Comparison of ENCODE assay signal across 24 cellular contexts in the genomic region with DNA sequence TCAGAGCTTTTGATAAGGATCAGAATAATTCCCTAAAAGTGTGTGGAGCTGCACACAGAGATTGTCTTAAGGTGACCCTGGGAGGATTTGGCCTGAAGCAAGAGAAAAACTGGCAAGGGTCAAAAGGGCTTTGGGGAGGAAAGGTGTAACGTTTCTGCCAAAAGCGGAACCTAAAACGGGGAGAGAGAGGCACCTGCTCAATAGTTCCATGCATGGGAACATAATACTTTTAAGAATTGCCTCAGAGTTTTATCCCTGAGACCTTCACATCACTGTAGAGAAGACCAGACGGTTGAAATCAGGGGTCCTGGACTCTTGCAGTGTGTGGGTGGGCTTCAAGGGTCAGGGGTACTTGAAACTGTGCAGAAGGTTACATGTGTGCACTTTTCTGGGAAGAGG. TPM values are rescaled to one million over a fixed set of nuclear protein-coding genes. Genes with fewer than 3 reads are reported as not detected.
A peak's percentile ranks its signal among the peaks of the same experiment; 100 is the strongest.
DNase-seq lines count a peak whose midpoint lies in the region; ATAC-seq and TF ChIP-seq lines count a peak whose summit lies in the region.
"Had no signal": no experiment of that assay in that cellular context is flagged by ENCODE, and none has a peak within 500 bp of the region (broad histone marks: within the 10 kb centered on the region; RNA-seq: fewer than 3 reads in every experiment).

No MANE protein-coding gene starts in this region.

- no peaks in the 10 kb centered on the region for H3K27me3 ChIP-seq in CD4-positive, alpha-beta T cell (ENCODE audit: control insufficient read depth, insufficient read depth, low read length)
- H3K27me3 ChIP-seq in mesenchymal stem cell (ENCODE audit: control insufficient read depth in 1 of 2, insufficient read depth in 1 of 2, low read length in 2 of 2) = no peaks in the 10 kb centered on the region
- no peaks in the 10 kb centered on the region for H3K27me3 ChIP-seq in ascending aorta
- H3K27me3 ChIP-seq: thyroid gland had no signal

- no peak overlapping the region for H2BK15ac ChIP-seq in mesenchymal stem cell (ENCODE audit: low read depth, poor library complexity, severe bottlenecking)

- no peak overlapping the region for H3K4ac ChIP-seq in mesenchymal stem cell (ENCODE audit: low read depth in 1 of 2, low read length in 2 of 2)

- peaks cover 39% of the 10 kb centered on the region for H3K79me1 ChIP-seq in mesenchymal stem cell (replicated peaks; ENCODE audit: low read length, poor library complexity, severe bottlenecking)

- no peaks in the 10 kb centered on the region for H3K9me3 Mint-ChIP-seq in CD4-positive, alpha-beta T cell
- H3K9me3 Mint-ChIP-seq in activated B cell treated with CpG ODN at 0.5 μM for 24 hours = no peaks in the 10 kb centered on the region
- H3K9me3 Mint-ChIP-seq in neural crest cell = peaks cover 2% of the 10 kb centered on the region
- H3K9me3 Mint-ChIP-seq: stimulated activated naive CD8-positive, alpha-beta T cell treated with anti-CD3 and anti-CD28 coated beads, Interleukin-15, Interleukin-2, amounts not matched to agents 100 ng/mL and 50 ng/mL, for 24 hours had no signal

- H3K27ac ChIP-seq in CD4-positive, alpha-beta T cell (ENCODE audit: low read depth, low read length) = no peak overlapping the region
- no peak overlapping the region for H3K27ac ChIP-seq in mesenchymal stem cell (ENCODE audit: low read length, poor library complexity, severe bottlenecking)
- no peak overlapping the region for H3K27ac ChIP-seq in ascending aorta
- H3K27ac ChIP-seq: 22Rv1, PC-9, thyroid gland had no signal

- no peak overlapping the region for H3K4me2 ChIP-seq in mesenchymal stem cell (ENCODE audit: low read length, poor library complexity, severe bottlenecking)

- H4K91ac ChIP-seq in mesenchymal stem cell (ENCODE audit: low read length) = no peak overlapping the region

- no peak overlapping the region for H2AFZ ChIP-seq in mesenchymal stem cell (ENCODE audit: low read depth, low read length)
- H2AFZ ChIP-seq: PC-9 had no signal

- no peak overlapping the region for H3K18ac ChIP-seq in mesenchymal stem cell (ENCODE audit: low read depth in 1 of 2, low read length in 2 of 2)

- no peak overlapping the region for H3K23ac ChIP-seq in mesenchymal stem cell (ENCODE audit: low read length in 2 of 2)

- intact Hi-C loops in CD4-positive, alpha-beta T cell (cut with DNase I, micrococcal nuclease) = no loop called here
- intact Hi-C loops in activated B cell treated with CpG ODN at 0.5 μM for 24 hours (cut with micrococcal nuclease) = no loop called here
- intact Hi-C loops in ascending aorta (cut with DNase I) = loop anchor here (10.0 kb wide), 2 partner anchors 228 to 928 kb away; partner anchors contain the start of genes CIB1, GDPGP1, HDDC3 and UNC45A

- H3K36me3 Mint-ChIP-seq in CD4-positive, alpha-beta T cell (ENCODE audit: low read depth) = peaks cover 4% of the 10 kb centered on the region
- H3K36me3 Mint-ChIP-seq in activated B cell treated with CpG ODN at 0.5 μM for 24 hours (ENCODE audit: low read depth) (peaks cover 21% of the 10 kb centered on the region), neural crest cell (ENCODE audit: low read depth) (peaks cover 20% of the 10 kb centered on the region)

- WGBS in mesenchymal stem cell = 78% methylated on average over 4 of the region's 4 CpGs

- H3K4me3 Mint-ChIP-seq in CD4-positive, alpha-beta T cell = no peak overlapping the region
- no peak overlapping the region for H3K4me3 Mint-ChIP-seq in activated B cell treated with CpG ODN at 0.5 μM for 24 hours
- H3K4me3 Mint-ChIP-seq in neural crest cell = peak overlapping the region; percentile 41
- H3K4me3 Mint-ChIP-seq: brain; nephron; stimulated activated naive CD8-positive, alpha-beta T cell treated with anti-CD3 and anti-CD28 coated beads, Interleukin-15, Interleukin-2, amounts not matched to agents 100 ng/mL and 50 ng/mL, for 24 hours had no signal

- no peak overlapping the region for H4K8ac ChIP-seq in mesenchymal stem cell (ENCODE audit: low read length)

- TF ChIP-seq CTCF in CD4-positive, alpha-beta T cell (IDR thresholded peaks at IDR 0.05) = no peak
- no peak for TF ChIP-seq CTCF in activated B cell treated with CpG ODN at 0.5 μM for 24 hours (IDR thresholded peaks at IDR 0.05)
- no peak for TF ChIP-seq CTCF in neural crest cell (conservative IDR thresholded peaks at IDR 0.05)
- TF ChIP-seq CTCF in ascending aorta (IDR thresholded peaks at IDR 0.05) = no peak

- POLR2A ChIA-PET in CD4-positive, alpha-beta T cell (lab: Charles Lee) = no interaction called here
- POLR2A ChIA-PET in activated B cell treated with CpG ODN at 0.5 μM for 24 hours (lab: Charles Lee) = no interaction called here

- DNase-seq in NCI-H2196 (lab: John Stamatoyannopoulos, UW; ENCODE audit: unreplicated experiment) = peak; percentile 11
- no peak for DNase-seq in NCI-H2196 treated with DMSO at 0.1 percent for 48 hours (lab: John Stamatoyannopoulos, UW; ENCODE audit: unreplicated experiment)
- DNase-seq in CD4-positive, alpha-beta T cell = no peak
- DNase-seq in activated B cell treated with CpG ODN at 0.5 μM for 24 hours = no peak
- DNase-seq in neural crest cell (ENCODE audit: low read depth, low spot score) = no peak
- no peak for DNase-seq in mesenchymal stem cell
- no peak for DNase-seq in ascending aorta (ENCODE audit: low spot score in 2 of 2)
- DNase-seq in hippocampal formation (lab: John Stamatoyannopoulos, UW) = no peak
- DNase-seq: activated gamma-delta T cell; DMS79; effector memory CD4-positive, alpha-beta T cell; foreskin melanocyte; GF-D8; hypothalamus; NCI-H524; PC-9; SHP77 treated with DMSO at 0.1 percent for 48 hours; stimulated activated CD4-positive, alpha-beta T cell treated with anti-CD3 and anti-CD28 coated beads, Interleukin-4, amount 100 ng/mL, for 4 hours; thyroid gland had no signal

- ATAC-seq in CD4-positive, alpha-beta T cell (ENCODE audit: poor library complexity) = no peak
- ATAC-seq in activated B cell treated with CpG ODN at 0.5 μM for 24 hours (ENCODE audit: low read depth) = no peak
- ATAC-seq: esophagus mucosa had no signal

- no peak overlapping the region for H2BK5ac ChIP-seq in mesenchymal stem cell (ENCODE audit: low read depth, low read length, poor library complexity, severe bottlenecking)

- no peak overlapping the region for H2BK12ac ChIP-seq in mesenchymal stem cell (ENCODE audit: low read length in 2 of 2)

- H3K27ac Mint-ChIP-seq in CD4-positive, alpha-beta T cell = peak overlapping the region; percentile 97
- H3K27ac Mint-ChIP-seq in activated B cell treated with CpG ODN at 0.5 μM for 24 hours = peak overlapping the region; percentile 18
- H3K27ac Mint-ChIP-seq in neural crest cell (ENCODE audit: unreplicated experiment) = no peak overlapping the region
- H3K27ac Mint-ChIP-seq: nephron; stimulated activated naive CD8-positive, alpha-beta T cell treated with anti-CD3 and anti-CD28 coated beads, Interleukin-15, Interleukin-2, amounts not matched to agents 100 ng/mL and 50 ng/mL, for 24 hours had no signal

- H2AK5ac ChIP-seq in mesenchymal stem cell (ENCODE audit: low read length, severe bottlenecking) = no peak overlapping the region

- peaks cover 18% of the 10 kb centered on the region for H3K4me1 ChIP-seq in mesenchymal stem cell (ENCODE audit: control insufficient read depth, insufficient read depth, low read depth, low read length)
- peaks cover 0 to 25% of the 10 kb centered on the region in 2 donors for H3K4me1 ChIP-seq in ascending aorta

- no peak overlapping the region for H3K14ac ChIP-seq in mesenchymal stem cell (ENCODE audit: low read length in 2 of 2)

- H3K4me1 Mint-ChIP-seq in CD4-positive, alpha-beta T cell (ENCODE audit: low read depth) = peaks cover 77% of the 10 kb centered on the region
- H3K4me1 Mint-ChIP-seq in activated B cell treated with CpG ODN at 0.5 μM for 24 hours = peaks cover 63% of the 10 kb centered on the region
- H3K4me1 Mint-ChIP-seq in neural crest cell = peaks cover 58% of the 10 kb centered on the region

- H3K4me3 ChIP-seq in mesenchymal stem cell (ENCODE audit: insufficient read depth in 1 of 2, low read depth in 1 of 2, low read length in 2 of 2) (no peak overlapping the region), ascending aorta (no peak overlapping the region)
- H3K4me3 ChIP-seq: PC-9, thyroid gland had no signal

- CTCF ChIA-PET in CD4-positive, alpha-beta T cell (lab: Charles Lee) = no interaction called here
- CTCF ChIA-PET in activated B cell treated with CpG ODN at 0.5 μM for 24 hours (lab: Charles Lee) = no interaction called here

- H3K36me3 ChIP-seq in mesenchymal stem cell (ENCODE audit: control insufficient read depth in 1 of 2, insufficient read depth in 2 of 2, low read depth in 1 of 2, low read length in 2 of 2) = peaks cover 8 to 18% of the 10 kb centered on the region in 2 experiments
- no peaks in the 10 kb centered on the region for H3K36me3 ChIP-seq in ascending aorta
- H3K36me3 ChIP-seq: thyroid gland had no signal

- H2BK120ac ChIP-seq in mesenchymal stem cell (ENCODE audit: low read depth, low read length) = no peak overlapping the region

- H3K9me3 ChIP-seq in CD4-positive, alpha-beta T cell (ENCODE audit: control insufficient read depth, low read length) = peaks cover 7% of the 10 kb centered on the region
- H3K9me3 ChIP-seq in mesenchymal stem cell (ENCODE audit: control insufficient read depth, low read length) (peaks cover 11% of the 10 kb centered on the region), ascending aorta (peaks cover 12% of the 10 kb centered on the region in 2 donors)
- H3K9me3 ChIP-seq: thyroid gland had no signal

- H3K9ac ChIP-seq in mesenchymal stem cell (ENCODE audit: low read length) = no peak overlapping the region

- no peaks in the 10 kb centered on the region for H3K27me3 Mint-ChIP-seq in CD4-positive, alpha-beta T cell
- H3K27me3 Mint-ChIP-seq in activated B cell treated with CpG ODN at 0.5 μM for 24 hours (no peaks in the 10 kb centered on the region), neural crest cell (ENCODE audit: low read depth) (no peaks in the 10 kb centered on the region)
- H3K27me3 Mint-ChIP-seq: stimulated activated naive CD8-positive, alpha-beta T cell treated with anti-CD3 and anti-CD28 coated beads, Interleukin-15, Interleukin-2, amounts not matched to agents 100 ng/mL and 50 ng/mL, for 24 hours had no signal

RNA-seq across cellular contexts. Expression of gene ZNF710, which starts 6.0 kb away (rescaled TPM):
- 1 to 10 TPM; 6.5 to 7.7 TPM for total RNA-seq in CD4-positive, alpha-beta T cell
- 36.2 and 45.5 TPM in 2 replicates for total RNA-seq in activated B cell treated with CpG ODN at 0.5 μM for 24 hours
- 60.3 and 64.4 TPM in 2 replicates for total RNA-seq in neural crest cell
- 23.3 TPM for polyA plus RNA-seq in mesenchymal stem cell (2013, experiment 1 of 2)
- 23.3 TPM for polyA plus RNA-seq in mesenchymal stem cell (2013, experiment 2 of 2)
- 3.5 TPM for total RNA-seq in ascending aorta
